Comparison of ENCODE assay signal across 7 cellular contexts in genomic region chr21:30408782-30409494, GRCh38. TPM values are rescaled to one million over a fixed set of nuclear protein-coding genes. Genes with fewer than 3 reads are reported as not detected.
DNase-seq lines count a peak whose midpoint lies in the region; TF ChIP-seq lines count a peak whose summit lies in the region.
"Had no signal": no experiment of that assay in that cellular context is flagged by ENCODE, and none has a peak within 500 bp of the region (broad histone marks: within the 10 kb centered on the region; RNA-seq: fewer than 3 reads in every experiment).

No MANE protein-coding gene starts in this region.

- H3K4me1 ChIP-seq in Caco-2, result no peaks in the 10 kb centered on the region
- H3K4me1 ChIP-seq in Loucy (ENCODE audit: insufficient read depth, low read length, poor library complexity, severe bottlenecking), result no peaks in the 10 kb centered on the region

- CTCF ChIA-PET in Caco-2 (lab: Charles Lee), result interaction anchor here (0.8 to 1.1 kb wide), 5 partner anchors 13 to 68 kb away, joined by 3 to 4 read pairs (median 3); partner anchors contain the start of gene KRTAP13-1
- CTCF ChIA-PET in activated CD4-positive, alpha-beta memory T cell treated with anti-CD3 and anti-CD28 coated beads, Interleukin-2, amount 10 ng/mL, durations not matched to agents 7 days and 5 days (lab: Charles Lee), result no interaction called here

- H3K27me3 Mint-ChIP-seq in Caco-2 (ENCODE audit: insufficient read depth, unreplicated experiment), result peaks cover 5% of the 10 kb centered on the region
- H3K27me3 Mint-ChIP-seq in activated CD4-positive, alpha-beta memory T cell treated with anti-CD3 and anti-CD28 coated beads, Interleukin-2, amount 10 ng/mL, durations not matched to agents 7 days and 5 days, result no peaks in the 10 kb centered on the region
- H3K27me3 Mint-ChIP-seq in mesothelial cell of epicardium (ENCODE audit: low read depth), result peaks cover 12% of the 10 kb centered on the region

- intact Hi-C loops in Caco-2 (cut with micrococcal nuclease; ENCODE audit: unreplicated experiment), result loop anchor here (1.0 kb wide), 1 partner anchor 68 kb away; no protein-coding TSS in a partner anchor

- no peak overlapping the region for H3K4me2 ChIP-seq in Loucy (ENCODE audit: low read depth, low read length, poor library complexity, severe bottlenecking)

- H3K79me2 ChIP-seq in Loucy (ENCODE audit: insufficient read depth, low read length), result no peaks in the 10 kb centered on the region

- H4K20me1 ChIP-seq in Loucy (ENCODE audit: insufficient read depth, low read length, poor library complexity, severe bottlenecking), result no peaks in the 10 kb centered on the region

- H3K9me3 Mint-ChIP-seq in Caco-2 (ENCODE audit: unreplicated experiment) (no peaks in the 10 kb centered on the region), mesothelial cell of epicardium (peaks cover 17% of the 10 kb centered on the region)
- H3K9me3 Mint-ChIP-seq in activated CD4-positive, alpha-beta memory T cell treated with anti-CD3 and anti-CD28 coated beads, Interleukin-2, amount 10 ng/mL, durations not matched to agents 7 days and 5 days, result no peaks in the 10 kb centered on the region

- H3K36me3 Mint-ChIP-seq in Caco-2 (ENCODE audit: insufficient read depth, unreplicated experiment), result no peaks in the 10 kb centered on the region
- no peaks in the 10 kb centered on the region for H3K36me3 Mint-ChIP-seq in activated CD4-positive, alpha-beta memory T cell treated with anti-CD3 and anti-CD28 coated beads, Interleukin-2, amount 10 ng/mL, durations not matched to agents 7 days and 5 days (ENCODE audit: low read depth)
- H3K36me3 Mint-ChIP-seq in mesothelial cell of epicardium, result no peaks in the 10 kb centered on the region

- DNase-seq in Caco-2, result peak; percentile 74 to 86
- DNase-seq in activated CD4-positive, alpha-beta memory T cell treated with anti-CD3 and anti-CD28 coated beads, Interleukin-2, amount 10 ng/mL, durations not matched to agents 7 days and 5 days, result peak; percentile 25
- DNase-seq in mesothelial cell of epicardium (ENCODE audit: low spot score in 2 of 2, unreplicated experiment in 2 of 2), result peak in 1 of 2 experiments; percentile 42
- no peak for DNase-seq in epidermal melanocyte (ENCODE audit: insufficient read length, low spot score)
- DNase-seq in T-helper 9 cell, result no peak

- H3K4me3 ChIP-seq in Caco-2 (ENCODE audit: low read depth, low read length) (no peak overlapping the region), Loucy (ENCODE audit: low read length, poor library complexity, severe bottlenecking) (no peak overlapping the region)

- H2AFZ ChIP-seq in Loucy (ENCODE audit: low read length), result no peak overlapping the region

- POLR2A ChIA-PET in Caco-2 (lab: Charles Lee), result no interaction called here
- POLR2A ChIA-PET in activated CD4-positive, alpha-beta memory T cell treated with anti-CD3 and anti-CD28 coated beads, Interleukin-2, amount 10 ng/mL, durations not matched to agents 7 days and 5 days (lab: Charles Lee), result no interaction called here

- no peaks in the 10 kb centered on the region for H3K9me2 ChIP-seq in Loucy (replicated peaks; ENCODE audit: low read depth, low read length)

- H3K27me3 ChIP-seq in Caco-2 (replicated peaks; ENCODE audit: control insufficient read depth, insufficient read depth, low read length) (no peaks in the 10 kb centered on the region), Loucy (ENCODE audit: insufficient read depth, low read length, poor library complexity, severe bottlenecking) (no peaks in the 10 kb centered on the region)
- H3K27me3 ChIP-seq: neutrophil had no signal

- no peaks in the 10 kb centered on the region for H3K36me3 ChIP-seq in Caco-2 (ENCODE audit: control insufficient read depth, insufficient read depth, low read length)
- H3K36me3 ChIP-seq in Loucy (ENCODE audit: insufficient read depth, low read length), result no peaks in the 10 kb centered on the region
- H3K36me3 ChIP-seq: neutrophil had no signal

- H3K4me1 Mint-ChIP-seq in Caco-2 (ENCODE audit: low read depth, unreplicated experiment) (peaks cover 6% of the 10 kb centered on the region), mesothelial cell of epicardium (no peaks in the 10 kb centered on the region)
- no peaks in the 10 kb centered on the region for H3K4me1 Mint-ChIP-seq in activated CD4-positive, alpha-beta memory T cell treated with anti-CD3 and anti-CD28 coated beads, Interleukin-2, amount 10 ng/mL, durations not matched to agents 7 days and 5 days

- H3K27ac Mint-ChIP-seq in Caco-2 (ENCODE audit: unreplicated experiment) (no peak overlapping the region), mesothelial cell of epicardium (no peak overlapping the region)
- no peak overlapping the region for H3K27ac Mint-ChIP-seq in activated CD4-positive, alpha-beta memory T cell treated with anti-CD3 and anti-CD28 coated beads, Interleukin-2, amount 10 ng/mL, durations not matched to agents 7 days and 5 days

- peak; percentile 60 to 63 for TF ChIP-seq CTCF in Caco-2 (IDR thresholded peaks at IDR 0.05; ENCODE audit: insufficient read depth in 1 of 2, low read depth in 1 of 2, low read length in 1 of 2, severe bottlenecking in 1 of 2, unreplicated experiment in 1 of 2)
- peak; percentile 40 for TF ChIP-seq CTCF in Loucy (conservative IDR thresholded peaks at IDR 0.05; ENCODE audit: low read length)
- no peak for TF ChIP-seq CTCF in mesothelial cell of epicardium (IDR thresholded peaks at IDR 0.05; ENCODE audit: unreplicated experiment)

- H3K4me3 Mint-ChIP-seq in Caco-2 (ENCODE audit: unreplicated experiment), result peak overlapping the region; percentile 66
- no peak overlapping the region for H3K4me3 Mint-ChIP-seq in activated CD4-positive, alpha-beta memory T cell treated with anti-CD3 and anti-CD28 coated beads, Interleukin-2, amount 10 ng/mL, durations not matched to agents 7 days and 5 days
- peak overlapping the region; percentile 60 for H3K4me3 Mint-ChIP-seq in mesothelial cell of epicardium

- no peaks in the 10 kb centered on the region for H3F3A ChIP-seq in Loucy (ENCODE audit: low read depth)

- H3K9me3 ChIP-seq in Caco-2 (0 out of 2 replicates have a peak, but pooled peaks cover 3% of the 10 kb centered on the region), Loucy (ENCODE audit: insufficient read depth, low read depth, low read length) (no peaks in the 10 kb centered on the region)
- H3K9me3 ChIP-seq: neutrophil had no signal

- BruUV-seq in Caco-2 (replicated peaks; lab: Mats Ljungman, UMichigan), result no TSS peak

- no peak overlapping the region for H3K9ac ChIP-seq in Loucy (ENCODE audit: low read depth, low read length, poor library complexity, severe bottlenecking)

RNA-seq across cellular contexts. Expression of gene KRTAP13-1, which starts 13.1 kb away (rescaled TPM):
- total RNA-seq in Caco-2 (2022), result not detected in 2 replicates
- total RNA-seq in activated CD4-positive, alpha-beta memory T cell treated with anti-CD3 and anti-CD28 coated beads, Interleukin-2, amount 10 ng/mL, durations not matched to agents 7 days and 5 days, result not detected
- total RNA-seq in mesothelial cell of epicardium, result not detected in 3 replicates

RNA-seq across cellular contexts. Expression of gene KRTAP13-3, which starts 16.8 kb away (rescaled TPM):
- not detected in 2 replicates for total RNA-seq in Caco-2 (2022)
- not detected for total RNA-seq in activated CD4-positive, alpha-beta memory T cell treated with anti-CD3 and anti-CD28 coated beads, Interleukin-2, amount 10 ng/mL, durations not matched to agents 7 days and 5 days
- total RNA-seq in mesothelial cell of epicardium, result not detected in 3 replicates

RNA-seq across cellular contexts. Expression of gene KRTAP13-4, which starts 21.1 kb away (rescaled TPM):
- total RNA-seq in Caco-2 (2022) (not detected in 2 replicates), mesothelial cell of epicardium (not detected in 3 replicates)
- total RNA-seq in activated CD4-positive, alpha-beta memory T cell treated with anti-CD3 and anti-CD28 coated beads, Interleukin-2, amount 10 ng/mL, durations not matched to agents 7 days and 5 days, result not detected

RNA-seq across cellular contexts. Expression of gene KRTAP15-1, which starts 31.1 kb away (rescaled TPM):
- total RNA-seq in Caco-2 (2022), result not detected in 2 replicates
- not detected for total RNA-seq in activated CD4-positive, alpha-beta memory T cell treated with anti-CD3 and anti-CD28 coated beads, Interleukin-2, amount 10 ng/mL, durations not matched to agents 7 days and 5 days
- not detected in 3 replicates for total RNA-seq in mesothelial cell of epicardium

RNA-seq across cellular contexts. Expression of gene KRTAP13-2, which starts 36.9 kb away (rescaled TPM):
- total RNA-seq in Caco-2 (2022) (not detected in 2 replicates), mesothelial cell of epicardium (not detected in 3 replicates)
- not detected for total RNA-seq in activated CD4-positive, alpha-beta memory T cell treated with anti-CD3 and anti-CD28 coated beads, Interleukin-2, amount 10 ng/mL, durations not matched to agents 7 days and 5 days

Comparison
In these comparisons a context has a peak if more than half of its experiments do, and no peak if none do; other contexts are left out.
1. DNase-seq: peak in Caco-2 (2 of 2) and activated CD4-positive, alpha-beta memory T cell treated with anti-CD3 and anti-CD28 coated beads, Interleukin-2, amount 10 ng/mL, durations not matched to agents 7 days and 5 days (single experiment); none in epidermal melanocyte (single experiment) and T-helper 9 cell (single experiment).